8 cellular contexts compared by ENCODE assay signal in the genomic region with DNA sequence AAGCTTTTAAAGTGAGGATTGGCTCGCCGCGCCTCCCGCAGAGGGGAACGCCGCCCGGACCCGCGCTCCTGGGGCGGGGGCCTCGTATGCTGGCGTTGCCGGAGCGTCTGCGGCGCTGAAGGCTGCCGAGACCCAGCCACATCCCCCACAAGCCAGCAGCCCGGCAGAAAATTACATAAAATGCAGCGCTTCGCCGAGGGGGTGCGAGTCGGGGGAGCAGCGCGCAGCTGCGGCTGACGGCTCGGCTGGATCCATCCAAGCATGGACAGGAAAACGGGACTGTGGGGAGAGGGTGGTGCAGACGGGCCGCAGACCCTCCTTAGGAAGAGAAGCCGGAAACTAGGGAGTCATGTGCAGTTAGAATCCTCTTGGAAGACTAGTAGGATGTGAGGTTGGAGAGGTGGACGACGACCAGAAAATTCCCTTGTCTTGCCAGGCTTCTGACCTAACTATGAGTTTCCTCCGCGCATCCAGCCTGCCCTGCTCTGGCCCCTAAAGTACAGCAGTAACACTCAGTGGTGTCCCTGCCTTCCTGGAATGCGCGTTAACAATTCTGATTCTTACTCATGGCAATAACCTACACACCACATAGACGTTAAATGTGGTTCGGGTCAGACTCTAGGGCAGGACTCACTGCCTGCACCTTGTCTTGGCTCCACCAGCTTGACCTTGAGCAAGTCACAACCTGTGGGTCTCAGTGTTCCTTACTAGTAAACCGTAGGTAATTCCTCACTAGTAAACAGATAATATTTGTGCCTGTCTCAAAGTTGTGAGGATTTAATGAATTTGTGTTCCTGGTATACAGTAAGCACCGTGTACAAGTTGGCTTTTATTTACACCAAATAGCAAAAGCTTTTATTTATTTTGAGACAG. TPM values are rescaled to one million over a fixed set of nuclear protein-coding genes. Genes with fewer than 3 reads are reported as not detected.
DNase-seq lines count a peak whose midpoint lies in the region; ATAC-seq and TF ChIP-seq lines count a peak whose summit lies in the region.

No MANE protein-coding gene starts in this region.

- peaks cover 0 to 10% (median 5%) of the 10 kb centered on the region in 4 donors for H3K36me3 ChIP-seq in right lobe of liver

- no peaks in the 10 kb centered on the region for H3K9me3 Mint-ChIP-seq in activated CD4-positive, alpha-beta T cell treated with anti-CD3 and anti-CD28 coated beads, Interleukin-2, amount 10 ng/mL, durations not matched to agents 24 days and 14 days

- DNase-seq in DMS79 treated with DMSO at 0.1 percent for 48 hours (lab: John Stamatoyannopoulos, UW): peak; percentile 20
- no peak for DNase-seq in DMS79 (lab: John Stamatoyannopoulos, UW)
- DNase-seq in NCI-H226: peak; percentile 61
- DNase-seq in activated CD4-positive, alpha-beta T cell treated with anti-CD3 and anti-CD28 coated beads, Interleukin-2, amount 10 ng/mL, durations not matched to agents 24 days and 14 days: peak; percentile 83
- peak; percentile 70 for DNase-seq in dermis blood vessel endothelial cell
- DNase-seq in right lobe of liver: peak in 2 of 3 donors; percentile 50 to 52
- peak; percentile 32 to 33 for DNase-seq in stimulated activated CD4-positive, alpha-beta T cell treated with anti-CD3 and anti-CD28 coated beads, Interleukin-4, amount 100 ng/mL, for 48 hours (ENCODE audit: low read depth in 2 of 2)

- no peaks in the 10 kb centered on the region for H3K27me3 Mint-ChIP-seq in activated CD4-positive, alpha-beta T cell treated with anti-CD3 and anti-CD28 coated beads, Interleukin-2, amount 10 ng/mL, durations not matched to agents 24 days and 14 days

- intact Hi-C loops in activated CD4-positive, alpha-beta T cell treated with anti-CD3 and anti-CD28 coated beads, Interleukin-2, amount 10 ng/mL, durations not matched to agents 24 days and 14 days (cut with micrococcal nuclease): loop anchor here (1.0 to 5.0 kb wide), 3 partner anchors 74 to 547 kb away; partner anchors contain the start of gene LCA5L
- intact Hi-C loops in right lobe of liver (cut with DNase I): loop anchor here in 1 of 2 donors (10.0 kb wide), 1 partner anchor 70 kb away; a partner anchor contains a TSS

- TF ChIP-seq CTCF in right lobe of liver (IDR thresholded peaks at IDR 0.05): no peak

- H3K4me3 ChIP-seq in right lobe of liver: peak overlapping the region; percentile 81 to 88 (median 86)

- H3K27me3 ChIP-seq in right lobe of liver: no peaks in the 10 kb centered on the region

- H3K9me3 ChIP-seq in right lobe of liver: no peaks in the 10 kb centered on the region

- H3K4me1 ChIP-seq in right lobe of liver: peaks cover 0 to 16% (median 4%) of the 10 kb centered on the region in 4 donors

- H3K4me1 Mint-ChIP-seq in activated CD4-positive, alpha-beta T cell treated with anti-CD3 and anti-CD28 coated beads, Interleukin-2, amount 10 ng/mL, durations not matched to agents 24 days and 14 days: peaks cover 28% of the 10 kb centered on the region

- WGBS in right lobe of liver (ENCODE audit: insufficient coverage, low coverage, low lambda C conversion rate, missing lambda C conversion rate): 2% methylated on average over 24 of the region's 42 CpGs

- H3K27ac Mint-ChIP-seq in activated CD4-positive, alpha-beta T cell treated with anti-CD3 and anti-CD28 coated beads, Interleukin-2, amount 10 ng/mL, durations not matched to agents 24 days and 14 days: peak overlapping the region; percentile 98

- ATAC-seq in HG02981 (IDR thresholded peaks at IDR 0.05; ENCODE audit: unreplicated experiment) (peak; percentile 3), right lobe of liver (peak; percentile 3 to 21 (median 10))

- H3K36me3 Mint-ChIP-seq in activated CD4-positive, alpha-beta T cell treated with anti-CD3 and anti-CD28 coated beads, Interleukin-2, amount 10 ng/mL, durations not matched to agents 24 days and 14 days (ENCODE audit: low read depth): peaks cover 19% of the 10 kb centered on the region

- H3K4me3 Mint-ChIP-seq in activated CD4-positive, alpha-beta T cell treated with anti-CD3 and anti-CD28 coated beads, Interleukin-2, amount 10 ng/mL, durations not matched to agents 24 days and 14 days: peak overlapping the region; percentile 97

- peak overlapping the region; percentile 93 to 99 (median 93) for H3K27ac ChIP-seq in right lobe of liver

- TF ChIP-seq POLR2A in right lobe of liver (IDR thresholded peaks at IDR 0.05): no peak

RNA-seq across cellular contexts. Expression of gene BRWD1, which starts 1.0 kb away (rescaled TPM):
- total RNA-seq in activated CD4-positive, alpha-beta T cell treated with anti-CD3 and anti-CD28 coated beads, Interleukin-2, amount 10 ng/mL, durations not matched to agents 24 days and 14 days: 29.7 and 31.9 TPM in 2 replicates
- total RNA-seq in dermis blood vessel endothelial cell (58.7 and 104 TPM in 2 replicates), right lobe of liver (10 to 100 TPM; 18.6 to 26.7 (median 21.9) TPM)

RNA-seq across cellular contexts. Expression of gene HMGN1, which starts 34.5 kb away (rescaled TPM):
- total RNA-seq in activated CD4-positive, alpha-beta T cell treated with anti-CD3 and anti-CD28 coated beads, Interleukin-2, amount 10 ng/mL, durations not matched to agents 24 days and 14 days: 321 and 339 TPM in 2 replicates
- 223 and 284 TPM in 2 replicates for total RNA-seq in dermis blood vessel endothelial cell
- total RNA-seq in right lobe of liver: 10 to 100 TPM; 34.6 to 71.6 (median 63.9) TPM
